In the genomic region with DNA sequence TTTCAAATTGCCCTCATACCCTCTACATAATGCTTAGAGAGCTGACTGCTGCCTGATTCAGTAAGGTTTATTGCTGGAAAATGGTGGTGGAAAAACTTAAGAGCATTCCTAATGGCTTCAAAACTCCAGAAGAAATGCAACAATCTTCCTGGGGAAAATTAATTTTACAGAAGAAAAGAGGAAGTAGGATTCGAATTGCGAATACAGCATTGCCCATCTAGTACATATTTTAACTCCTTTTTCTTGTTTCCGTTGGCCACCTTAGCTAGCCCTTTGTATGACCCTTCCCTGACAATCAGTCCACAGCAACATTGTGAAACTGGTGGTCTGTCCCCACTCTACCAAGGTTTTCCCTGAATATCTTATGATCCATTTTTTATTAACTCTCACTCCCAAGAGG, we compare ENCODE assay signal across 20 cellular contexts.
DNase-seq lines count a peak whose midpoint lies in the region; ATAC-seq and TF ChIP-seq lines count a peak whose summit lies in the region.
"Had no signal": no experiment of that assay in that cellular context is flagged by ENCODE, and none has a peak within 500 bp of the region (broad histone marks: within the 10 kb centered on the region; RNA-seq: fewer than 3 reads in every experiment).

No MANE protein-coding gene starts in this region.

- TF ChIP-seq POLR2A in heart left ventricle (IDR thresholded peaks at IDR 0.05) (no peak), suprapubic skin (IDR thresholded peaks at IDR 0.05) (no peak)

- H3K36me3 ChIP-seq in heart left ventricle (no peaks in the 10 kb centered on the region), Loucy (ENCODE audit: insufficient read depth, low read length) (no peaks in the 10 kb centered on the region), esophagus (ENCODE audit: control insufficient read depth in 2 of 2, insufficient read depth in 2 of 2, low read length in 1 of 2) (no peaks in the 10 kb centered on the region), suprapubic skin (no peaks in the 10 kb centered on the region)
- H3K36me3 ChIP-seq in naive thymus-derived CD4-positive, alpha-beta T cell (ENCODE audit: control insufficient read depth in 2 of 3, insufficient read depth in 3 of 3, low read length in 3 of 3): no peaks in the 10 kb centered on the region

- no peaks in the 10 kb centered on the region for H3K9me2 ChIP-seq in Loucy (replicated peaks; ENCODE audit: low read depth, low read length)

- 65 to 75% (median 70%) methylated on average over 3 of the region's 3 CpGs for WGBS in heart left ventricle, 4 donors
- 72 to 77% methylated on average over 3 of the region's 3 CpGs for WGBS in esophagus, 2 donors
- WGBS in suprapubic skin: 70% methylated on average over 3 of the region's 3 CpGs

- H3K4me3 ChIP-seq in heart left ventricle: no peak overlapping the region
- H3K4me3 ChIP-seq in Loucy (ENCODE audit: low read length, poor library complexity, severe bottlenecking): no peak overlapping the region
- H3K4me3 ChIP-seq in esophagus (ENCODE audit: low read depth in 1 of 2, low read length in 2 of 2): no peak overlapping the region
- no peak overlapping the region for H3K4me3 ChIP-seq in suprapubic skin
- H3K4me3 ChIP-seq in naive thymus-derived CD4-positive, alpha-beta T cell (ENCODE audit: low read length): no peak overlapping the region
- H3K4me3 ChIP-seq: skin epidermis had no signal

- DNase-seq in heart left ventricle (no peak), Right ventricle myocardium inferior (ENCODE audit: missing footprints) (no peak), suprapubic skin (ENCODE audit: low spot score in 2 of 2) (no peak)
- no peak for DNase-seq in naive thymus-derived CD4-positive, alpha-beta T cell
- DNase-seq in stimulated activated CD4-positive, alpha-beta T cell treated with anti-CD3 and anti-CD28 coated beads, Interleukin-4, amount 100 ng/mL, for 24 hours: no peak
- DNase-seq: activated CD4-positive, alpha-beta T cell treated with anti-CD3 and anti-CD28 coated beads for 48 hours; activated CD8-positive, alpha-beta memory T cell treated with anti-CD3 and anti-CD28 coated beads for 24 hours; activated gamma-delta T cell; endodermal cell; GDM1; NCI-H2107; NCI-H774; stimulated activated CD8-positive, alpha-beta memory T cell treated with anti-CD3 and anti-CD28 coated beads, Interleukin-4, amount 100 ng/mL, for 48 hours; trophoblast cell had no signal

- H4K20me1 ChIP-seq in Loucy (ENCODE audit: insufficient read depth, low read length, poor library complexity, severe bottlenecking): no peaks in the 10 kb centered on the region

- TF ChIP-seq EP300 in suprapubic skin (IDR thresholded peaks at IDR 0.05): no peak

- no peaks in the 10 kb centered on the region for H3K36me3 Mint-ChIP-seq in naive thymus-derived CD4-positive, alpha-beta T cell

- H3K4me2 ChIP-seq in Loucy (ENCODE audit: low read depth, low read length, poor library complexity, severe bottlenecking): peak overlapping the region; percentile 13

- H3K27me3 ChIP-seq in heart left ventricle (peaks cover 0 to 9% (median 0%) of the 10 kb centered on the region in 9 donors), Loucy (ENCODE audit: insufficient read depth, low read length, poor library complexity, severe bottlenecking) (no peaks in the 10 kb centered on the region), esophagus (ENCODE audit: control insufficient read depth in 1 of 2, insufficient read depth in 2 of 2, low read length in 2 of 2) (no peaks in the 10 kb centered on the region), suprapubic skin (peaks cover 6% of the 10 kb centered on the region)
- H3K27me3 ChIP-seq in naive thymus-derived CD4-positive, alpha-beta T cell (ENCODE audit: control insufficient read depth in 2 of 2, insufficient read depth in 2 of 2, low read length in 2 of 2): no peaks in the 10 kb centered on the region

- intact Hi-C loops in heart left ventricle (cut with DNase I) (no loop called here), Right ventricle myocardium inferior (cut with DNase I) (loop anchor here (5.0 kb wide), 1 partner anchor 58 kb away; no protein-coding TSS in a partner anchor)
- intact Hi-C loops in naive thymus-derived CD4-positive, alpha-beta T cell (cut with micrococcal nuclease): no loop called here

- TF ChIP-seq CTCF in heart left ventricle (IDR thresholded peaks at IDR 0.05) (no peak), Loucy (conservative IDR thresholded peaks at IDR 0.05; ENCODE audit: low read length) (no peak), suprapubic skin (IDR thresholded peaks at IDR 0.05) (no peak)

- no peaks in the 10 kb centered on the region for H3K9me3 Mint-ChIP-seq in naive thymus-derived CD4-positive, alpha-beta T cell
- H3K9me3 Mint-ChIP-seq: central memory CD8-positive, alpha-beta T cell; dendritic cell treated with granulocyte-macrophage colony-stimulating factor and Interleukin-4, amounts not matched to agents 40 ng/mL and 50 ng/mL, for 4 days; endodermal cell had no signal

- CTCF ChIA-PET in naive thymus-derived CD4-positive, alpha-beta T cell (lab: Charles Lee): no interaction called here

- peak overlapping the region; percentile 62 for H2AFZ ChIP-seq in Loucy (ENCODE audit: low read length)

- no peak overlapping the region for H3K27ac Mint-ChIP-seq in naive thymus-derived CD4-positive, alpha-beta T cell
- H3K27ac Mint-ChIP-seq: dendritic cell treated with granulocyte-macrophage colony-stimulating factor and Interleukin-4, amounts not matched to agents 40 ng/mL and 50 ng/mL, for 4 days; endodermal cell had no signal

- H3K9me3 ChIP-seq in heart left ventricle (no peaks in the 10 kb centered on the region), Loucy (ENCODE audit: insufficient read depth, low read depth, low read length) (no peaks in the 10 kb centered on the region), esophagus (ENCODE audit: control insufficient read depth in 2 of 2, insufficient read depth in 1 of 2, low read depth in 1 of 2, low read length in 1 of 2) (no peaks in the 10 kb centered on the region), suprapubic skin (no peaks in the 10 kb centered on the region)
- H3K9me3 ChIP-seq in naive thymus-derived CD4-positive, alpha-beta T cell (ENCODE audit: control insufficient read depth in 2 of 3, low read length in 3 of 3): no peaks in the 10 kb centered on the region

- H3K9ac ChIP-seq in Loucy (ENCODE audit: low read depth, low read length, poor library complexity, severe bottlenecking): no peak overlapping the region

- H3K4me1 Mint-ChIP-seq in naive thymus-derived CD4-positive, alpha-beta T cell: peaks cover 0 to 13% (median 5%) of the 10 kb centered on the region in 7 donors

- no peak for ATAC-seq in heart left ventricle
- no peak for ATAC-seq in Right ventricle myocardium inferior
- no peak for ATAC-seq in naive thymus-derived CD4-positive, alpha-beta T cell
- no peak for ATAC-seq in GM19035 (IDR thresholded peaks at IDR 0.05; ENCODE audit: unreplicated experiment)

- no peaks in the 10 kb centered on the region for H3K79me2 ChIP-seq in Loucy (ENCODE audit: insufficient read depth, low read length)

- POLR2A ChIA-PET in naive thymus-derived CD4-positive, alpha-beta T cell (lab: Charles Lee): no interaction called here

- H3K27ac ChIP-seq in heart left ventricle: peak overlapping the region in 7 of 12 donors; percentile 20 to 61 (median 31)
- H3K27ac ChIP-seq in esophagus (ENCODE audit: low read depth in 2 of 2, low read length in 1 of 2): peak overlapping the region; percentile 52 to 78
- H3K27ac ChIP-seq in suprapubic skin: peak overlapping the region; percentile 49
- H3K27ac ChIP-seq in naive thymus-derived CD4-positive, alpha-beta T cell (ENCODE audit: low read depth, low read length): no peak overlapping the region

- peaks cover 29 to 52% (median 41%) of the 10 kb centered on the region in 5 donors for H3K27me3 Mint-ChIP-seq in naive thymus-derived CD4-positive, alpha-beta T cell

- H3F3A ChIP-seq in Loucy (ENCODE audit: low read depth): peaks cover 8% of the 10 kb centered on the region; the same call in 1 of the 2 replicates

- no peak overlapping the region for H3K4me3 Mint-ChIP-seq in naive thymus-derived CD4-positive, alpha-beta T cell
- H3K4me3 Mint-ChIP-seq: central memory CD8-positive, alpha-beta T cell; dendritic cell treated with granulocyte-macrophage colony-stimulating factor and Interleukin-4, amounts not matched to agents 40 ng/mL and 50 ng/mL, for 4 days; endodermal cell had no signal

- H3K4me1 ChIP-seq in heart left ventricle (peaks cover 0 to 70% (median 24%) of the 10 kb centered on the region in 12 donors), Loucy (ENCODE audit: insufficient read depth, low read length, poor library complexity, severe bottlenecking) (peaks cover 41% of the 10 kb centered on the region), esophagus (ENCODE audit: control insufficient read depth in 2 of 2, insufficient read depth in 2 of 2, low read length in 1 of 2) (peaks cover 10 to 16% of the 10 kb centered on the region in 2 donors), suprapubic skin (peaks cover 77% of the 10 kb centered on the region)
- H3K4me1 ChIP-seq in naive thymus-derived CD4-positive, alpha-beta T cell (ENCODE audit: control insufficient read depth in 2 of 2, insufficient read depth in 2 of 2, low read length in 2 of 2): no peaks in the 10 kb centered on the region
